Comparison of ENCODE assay signal across 12 cellular contexts in genomic region chr4:110480031-110480549, GRCh38. TPM values are rescaled to one million over a fixed set of nuclear protein-coding genes. Genes with fewer than 3 reads are reported as not detected.
A peak's percentile ranks its signal among the peaks of the same experiment; 100 is the strongest.
DNase-seq lines count a peak whose midpoint lies in the region; ATAC-seq, FAIRE-seq and TF ChIP-seq lines count a peak whose summit lies in the region.
"Had no signal": no experiment of that assay in that cellular context is flagged by ENCODE, and none has a peak within 500 bp of the region (broad histone marks: within the 10 kb centered on the region; RNA-seq: fewer than 3 reads in every experiment).

No MANE protein-coding gene starts in this region.

- no peaks in the 10 kb centered on the region for H3K9me3 ChIP-seq in HepG2 (ENCODE audit: low read length)
- no peaks in the 10 kb centered on the region for H3K9me3 ChIP-seq in naive thymus-derived CD4-positive, alpha-beta T cell (ENCODE audit: control insufficient read depth in 2 of 3, low read length in 3 of 3)

- FAIRE-seq in HepG2 (lab: Jason Lieb, UNC): no peak

- peak; percentile 49; the same call in 2 of the 3 replicates for ATAC-seq in HepG2
- no peak for ATAC-seq in naive thymus-derived CD4-positive, alpha-beta T cell
- ATAC-seq in activated CD8-positive, alpha-beta T cell treated with anti-CD3 and anti-CD28 coated beads for 36 hours: no peak

- no peaks in the 10 kb centered on the region for H3K36me3 ChIP-seq in HepG2 (replicated peaks in 1 of 2; ENCODE audit: control insufficient read depth in 1 of 2, insufficient read depth in 2 of 2, low read length in 2 of 2)
- no peaks in the 10 kb centered on the region for H3K36me3 ChIP-seq in naive thymus-derived CD4-positive, alpha-beta T cell (ENCODE audit: control insufficient read depth in 2 of 3, insufficient read depth in 3 of 3, low read length in 3 of 3)

- no peak overlapping the region for H3K27ac ChIP-seq in HepG2 (ENCODE audit: extremely low read length, insufficient read depth, low read length)
- no peak overlapping the region for H3K27ac ChIP-seq in naive thymus-derived CD4-positive, alpha-beta T cell (ENCODE audit: low read depth, low read length)
- H3K27ac ChIP-seq: C4-2B had no signal

- no peak overlapping the region for H2AFZ ChIP-seq in HepG2 (ENCODE audit: low read length)

- BruUV-seq in HepG2 (replicated peaks; lab: Mats Ljungman, UMichigan): no TSS peak

- POLR2A ChIA-PET in HepG2 (lab: Yijun Ruan, JAX): no interaction called here
- POLR2A ChIA-PET in naive thymus-derived CD4-positive, alpha-beta T cell (lab: Charles Lee): no interaction called here
- POLR2A ChIA-PET in activated CD8-positive, alpha-beta T cell treated with anti-CD3 and anti-CD28 coated beads for 36 hours (lab: Charles Lee): no interaction called here

- CTCF ChIA-PET in HepG2 (lab: Yijun Ruan, JAX; ENCODE audit: low intra/inter-chr PET ratio, low total read pairs): no interaction called here
- CTCF ChIA-PET in naive thymus-derived CD4-positive, alpha-beta T cell (lab: Charles Lee): no interaction called here
- CTCF ChIA-PET in activated CD8-positive, alpha-beta T cell treated with anti-CD3 and anti-CD28 coated beads for 36 hours (lab: Charles Lee): no interaction called here

- H3K27me3 ChIP-seq in HepG2 (ENCODE audit: control insufficient read depth in 1 of 2, insufficient read depth in 2 of 2, low read length in 2 of 2): peaks cover 0 to 21% of the 10 kb centered on the region in 2 experiments; a peak in 2 of 5 replicates
- no peaks in the 10 kb centered on the region for H3K27me3 ChIP-seq in naive thymus-derived CD4-positive, alpha-beta T cell (ENCODE audit: control insufficient read depth in 2 of 2, insufficient read depth in 2 of 2, low read length in 2 of 2)

- TF ChIP-seq EP300 in HepG2 (IDR thresholded peaks at IDR 0.05; ENCODE audit: low read depth in 2 of 2, low read length in 2 of 2) (no peak), HepG2 (CRISPR knock-in tag; IDR thresholded peaks at IDR 0.05; ENCODE audit: borderline replicate concordance) (no peak)

- TF ChIP-seq CTCF in HepG2 (CRISPR knock-in tag; IDR thresholded peaks at IDR 0.05): no peak
- no peak for TF ChIP-seq CTCF in activated CD8-positive, alpha-beta T cell treated with anti-CD3 and anti-CD28 coated beads for 36 hours (IDR thresholded peaks at IDR 0.05)

- H3K27me3 Mint-ChIP-seq in naive thymus-derived CD4-positive, alpha-beta T cell: peaks cover 14 to 39% (median 32%) of the 10 kb centered on the region in 5 donors
- H3K27me3 Mint-ChIP-seq in activated CD8-positive, alpha-beta T cell treated with anti-CD3 and anti-CD28 coated beads for 36 hours: peaks cover 15% of the 10 kb centered on the region

- DNase-seq in ACHN: peak; percentile 63
- DNase-seq in Kasumi-1 (lab: John Stamatoyannopoulos, UW): peak; percentile 19 to 27
- DNase-seq in dedifferentiated amniotic fluid mesenchymal stem cell (ENCODE audit: extremely low spot score): peak; percentile 98
- DNase-seq in HepG2 (ENCODE audit: low spot score): no peak
- no peak for DNase-seq in naive thymus-derived CD4-positive, alpha-beta T cell
- DNase-seq in activated CD8-positive, alpha-beta T cell treated with anti-CD3 and anti-CD28 coated beads for 36 hours: no peak
- DNase-seq in NCI-H2227 treated with DMSO at 0.1 percent for 48 hours (lab: John Stamatoyannopoulos, UW): no peak
- no peak for DNase-seq in T-helper 1 cell
- DNase-seq: activated CD8-positive, alpha-beta memory T cell treated with anti-CD3 and anti-CD28 coated beads, Interleukin-2, amount 50 U/mL, for 48 hours; NCI-H1417 treated with DMSO at 0.1 percent for 48 hours; SW 1271 had no signal

- H3K4me1 Mint-ChIP-seq in naive thymus-derived CD4-positive, alpha-beta T cell: peaks cover 0 to 2% (median 0%) of the 10 kb centered on the region in 7 donors
- H3K4me1 Mint-ChIP-seq in activated CD8-positive, alpha-beta T cell treated with anti-CD3 and anti-CD28 coated beads for 36 hours (ENCODE audit: low read depth): peaks cover 6% of the 10 kb centered on the region

- no peak overlapping the region for H3K4me2 ChIP-seq in HepG2 (ENCODE audit: low read depth, low read length)

- no peak for TF ChIP-seq RAD21 in HepG2 (CRISPR knock-in tag; IDR thresholded peaks at IDR 0.05)

- no peaks in the 10 kb centered on the region for H4K20me1 ChIP-seq in HepG2 (ENCODE audit: insufficient read depth, low read length)

- H3K9me3 Mint-ChIP-seq in naive thymus-derived CD4-positive, alpha-beta T cell: no peaks in the 10 kb centered on the region
- no peaks in the 10 kb centered on the region for H3K9me3 Mint-ChIP-seq in activated CD8-positive, alpha-beta T cell treated with anti-CD3 and anti-CD28 coated beads for 36 hours

- no peak overlapping the region for H3K27ac Mint-ChIP-seq in naive thymus-derived CD4-positive, alpha-beta T cell
- no peak overlapping the region for H3K27ac Mint-ChIP-seq in activated CD8-positive, alpha-beta T cell treated with anti-CD3 and anti-CD28 coated beads for 36 hours

- no peak overlapping the region for H3K4me3 ChIP-seq in HepG2 (replicated peaks in 1 of 3; ENCODE audit: insufficient read depth in 1 of 3, low read depth in 2 of 3, low read length in 3 of 3)
- no peak overlapping the region for H3K4me3 ChIP-seq in naive thymus-derived CD4-positive, alpha-beta T cell (ENCODE audit: low read length)

- peaks cover 12% of the 10 kb centered on the region; the same call in 1 of the 2 replicates for H3K4me1 ChIP-seq in HepG2 (ENCODE audit: insufficient read depth, low read length)
- H3K4me1 ChIP-seq in naive thymus-derived CD4-positive, alpha-beta T cell (ENCODE audit: control insufficient read depth in 2 of 2, insufficient read depth in 2 of 2, low read length in 2 of 2): no peaks in the 10 kb centered on the region

- no peak for TF ChIP-seq POLR2A in HepG2 (IDR thresholded peaks at IDR 0.05; ENCODE audit: insufficient read depth in 1 of 2, low read depth in 2 of 2, low read length in 2 of 2)

- intact Hi-C loops in HepG2 (cut with micrococcal nuclease; ENCODE audit: unreplicated experiment): no loop called here
- intact Hi-C loops in naive thymus-derived CD4-positive, alpha-beta T cell (cut with micrococcal nuclease): no loop called here
- intact Hi-C loops in activated CD8-positive, alpha-beta T cell treated with anti-CD3 and anti-CD28 coated beads for 36 hours (cut with micrococcal nuclease): no loop called here

- no peak overlapping the region for H3K9ac ChIP-seq in HepG2 (ENCODE audit: insufficient read depth, low read depth, low read length)

- no peak overlapping the region for H3K4me3 Mint-ChIP-seq in naive thymus-derived CD4-positive, alpha-beta T cell
- no peak overlapping the region for H3K4me3 Mint-ChIP-seq in activated CD8-positive, alpha-beta T cell treated with anti-CD3 and anti-CD28 coated beads for 36 hours

- H3K79me2 ChIP-seq in HepG2 (ENCODE audit: insufficient read depth, low read length): no peaks in the 10 kb centered on the region

- in situ Hi-C loops in ACHN (cut with HindIII; ENCODE audit: low pct_ligation_motif_present, low pct_unique_long_range_greater_than_20kb, low sequenced_read_pairs): no loop called here
- in situ Hi-C loops in HepG2 (cut with HindIII; ENCODE audit: extremely low pct_ligation_motif_present, low pct_unique_long_range_greater_than_20kb): no loop called here

- WGBS in HepG2 (ENCODE audit: low lambda C conversion rate): 35% methylated on average over 8 of the region's 8 CpGs

- peaks cover 0 to 3% (median 0%) of the 10 kb centered on the region in 5 donors for H3K36me3 Mint-ChIP-seq in naive thymus-derived CD4-positive, alpha-beta T cell
- H3K36me3 Mint-ChIP-seq in activated CD8-positive, alpha-beta T cell treated with anti-CD3 and anti-CD28 coated beads for 36 hours (ENCODE audit: low read depth): no peaks in the 10 kb centered on the region

TF ChIP-seq in HepG2, 621 proteins besides CTCF, POLR2A, EP300 and RAD21 (continues in another document):
- TF ChIP-seq NR2F6 (IDR thresholded peaks at IDR 0.05) (no peak), NR2F6 (CRISPR knock-in tag; IDR thresholded peaks at IDR 0.05) (no peak), ZBTB25 (CRISPR knock-in tag; IDR thresholded peaks at IDR 0.05) (no peak)

RNA-seq across cellular contexts. Expression of gene ENPEP, which starts 4.1 kb away (rescaled TPM):
- not detected in 2 replicates for total RNA-seq in HepG2 (2016; rRNA removed; fragmentation: Illumina TruSeq; extraction: Trizol)
- total RNA-seq in HepG2 (2016; cell fraction: cytosol; rRNA removed; fragmentation: Illumina TruSeq; extraction: Trizol; ENCODE audit: low read depth): not detected in 2 replicates
- total RNA-seq in HepG2 (2016; cell fraction: insoluble cytoplasmic fraction; rRNA removed; fragmentation: Illumina TruSeq; extraction: Trizol): 0.02 TPM in 1 of 2 replicates, not detected in the other
- total RNA-seq in HepG2 (2016; cell fraction: membrane; rRNA removed; fragmentation: Illumina TruSeq; extraction: Trizol): not detected in 2 replicates
- not detected in 2 replicates for total RNA-seq in HepG2 (2016; cell fraction: nucleus; rRNA removed; fragmentation: Illumina TruSeq; extraction: Trizol)
- not detected in 2 replicates for polyA plus RNA-seq in HepG2 (2011; rRNA removed)
- polyA plus RNA-seq in HepG2 (2011; cell fraction: cytosol; rRNA removed): not detected in 2 replicates
- polyA plus RNA-seq in HepG2 (2011; cell fraction: nucleus; rRNA removed): not detected in 2 replicates
- not detected in 2 replicates for polyA plus RNA-seq in HepG2 (2012)
- polyA plus RNA-seq in HepG2 (2016; cell fraction: cytosol; fragmentation: Illumina TruSeq; extraction: Trizol; ENCODE audit: low read depth): not detected in 2 replicates
- polyA plus RNA-seq in HepG2 (2016; cell fraction: insoluble cytoplasmic fraction; fragmentation: Illumina TruSeq; extraction: Trizol; ENCODE audit: low read depth): not detected in 2 replicates
- polyA plus RNA-seq in HepG2 (2016; cell fraction: membrane; fragmentation: Illumina TruSeq; extraction: Trizol; ENCODE audit: low read depth): not detected in 2 replicates
- not detected in 2 replicates for polyA plus RNA-seq in HepG2 (2016; cell fraction: nucleus; fragmentation: Illumina TruSeq; extraction: Trizol; ENCODE audit: insufficient read depth, low read depth)
- not detected in 2 replicates for polyA minus RNA-seq in HepG2 (2011; rRNA and poly(A)+ RNA removed; ENCODE audit: low replicate concordance)
- polyA minus RNA-seq in HepG2 (2011; cell fraction: cytosol; rRNA and poly(A)+ RNA removed): not detected in 2 replicates
- not detected in 2 replicates for polyA minus RNA-seq in HepG2 (2011; cell fraction: nucleus; rRNA and poly(A)+ RNA removed)
- total RNA-seq in naive thymus-derived CD4-positive, alpha-beta T cell: under 1 TPM in 1 of 5 experiments, not detected in 4; 0.29 TPM
- polyA plus RNA-seq in naive thymus-derived CD4-positive, alpha-beta T cell: not detected
- under 1 TPM in 1 of 2 experiments, not detected in 1; 0.05 TPM for total RNA-seq in activated CD8-positive, alpha-beta T cell treated with anti-CD3 and anti-CD28 coated beads for 36 hours

Comparison
In these comparisons a context has a peak if more than half of its experiments do, and no peak if none do; other contexts are left out.
1. DNase-seq: peak in ACHN (single experiment), Kasumi-1 (2 of 2) and dedifferentiated amniotic fluid mesenchymal stem cell (single experiment); none in HepG2 (single experiment), naive thymus-derived CD4-positive, alpha-beta T cell (0 of 9), activated CD8-positive, alpha-beta T cell treated with anti-CD3 and anti-CD28 coated beads for 36 hours (single experiment), NCI-H2227 treated with DMSO at 0.1 percent for 48 hours (single experiment) and T-helper 1 cell (0 of 5).